Comparison of ENCODE assay signal across 1 cellular context in the genomic region with DNA sequence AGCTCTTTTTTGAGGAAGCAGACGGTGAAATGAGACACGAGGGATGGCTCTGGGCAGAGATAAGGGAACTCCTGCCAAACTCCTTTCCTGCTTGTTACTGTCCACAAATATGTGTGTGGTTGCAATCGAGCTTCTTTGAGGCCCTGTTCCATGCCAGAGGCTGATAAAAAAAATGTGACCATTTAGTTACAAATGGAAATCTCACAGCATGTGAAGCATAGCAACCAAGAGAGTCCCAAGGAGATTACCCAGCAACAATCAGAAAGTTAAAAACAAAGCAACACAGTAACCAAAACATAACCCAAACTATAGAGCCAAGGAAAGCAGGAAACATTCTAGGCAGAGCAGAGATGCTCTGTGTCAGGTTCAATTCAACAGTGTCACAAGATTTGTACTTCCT.
TF ChIP-seq lines count a peak whose summit lies in the region.

No MANE protein-coding gene starts in this region.

TF ChIP-seq in IMR-90, 13 proteins besides CTCF, POLR2A, EP300 and RAD21:
- TF ChIP-seq, protein P1, sequence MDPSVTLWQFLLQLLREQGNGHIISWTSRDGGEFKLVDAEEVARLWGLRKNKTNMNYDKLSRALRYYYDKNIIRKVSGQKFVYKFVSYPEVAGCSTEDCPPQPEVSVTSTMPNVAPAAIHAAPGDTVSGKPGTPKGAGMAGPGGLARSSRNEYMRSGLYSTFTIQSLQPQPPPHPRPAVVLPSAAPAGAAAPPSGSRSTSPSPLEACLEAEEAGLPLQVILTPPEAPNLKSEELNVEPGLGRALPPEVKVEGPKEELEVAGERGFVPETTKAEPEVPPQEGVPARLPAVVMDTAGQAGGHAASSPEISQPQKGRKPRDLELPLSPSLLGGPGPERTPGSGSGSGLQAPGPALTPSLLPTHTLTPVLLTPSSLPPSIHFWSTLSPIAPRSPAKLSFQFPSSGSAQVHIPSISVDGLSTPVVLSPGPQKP (IDR thresholded peaks at IDR 0.05; ENCODE audit: borderline replicate concordance, low read depth, low read length), result no peak
- no peak for TF ChIP-seq MAZ (IDR thresholded peaks at IDR 0.05; ENCODE audit: borderline replicate concordance, low read depth, low read length)
- no peak for TF ChIP-seq NFE2L2 (IDR thresholded peaks at IDR 0.05; ENCODE audit: low read depth, low read length)
- no peak for TF ChIP-seq SMC3 (IDR thresholded peaks at IDR 0.05; ENCODE audit: low read depth, low read length)
- TF ChIP-seq, protein P2, sequence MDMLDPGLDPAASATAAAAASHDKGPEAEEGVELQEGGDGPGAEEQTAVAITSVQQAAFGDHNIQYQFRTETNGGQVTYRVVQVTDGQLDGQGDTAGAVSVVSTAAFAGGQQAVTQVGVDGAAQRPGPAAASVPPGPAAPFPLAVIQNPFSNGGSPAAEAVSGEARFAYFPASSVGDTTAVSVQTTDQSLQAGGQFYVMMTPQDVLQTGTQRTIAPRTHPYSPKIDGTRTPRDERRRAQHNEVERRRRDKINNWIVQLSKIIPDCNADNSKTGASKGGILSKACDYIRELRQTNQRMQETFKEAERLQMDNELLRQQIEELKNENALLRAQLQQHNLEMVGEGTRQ (IDR thresholded peaks at IDR 0.05; ENCODE audit: low read depth, low read length), result no peak
- TF ChIP-seq BHLHE40 (IDR thresholded peaks at IDR 0.05; ENCODE audit: low read depth, low read length), result no peak
- no peak for TF ChIP-seq RFX5 (IDR thresholded peaks at IDR 0.05; ENCODE audit: low read depth, low read length)
- no peak for TF ChIP-seq FOS (IDR thresholded peaks at IDR 0.05; ENCODE audit: low read depth, low read length)
- TF ChIP-seq CEBPB (IDR thresholded peaks at IDR 0.05; ENCODE audit: low read depth, low read length), result no peak
- no peak for TF ChIP-seq MXI1 (IDR thresholded peaks at IDR 0.05; ENCODE audit: borderline replicate concordance, low read depth, low read length)
- TF ChIP-seq CHD1 (IDR thresholded peaks at IDR 0.05; ENCODE audit: low read depth, low read length), result no peak
- no peak for TF ChIP-seq RCOR1 (IDR thresholded peaks at IDR 0.05; ENCODE audit: insufficient replicate concordance, low read length)
- TF ChIP-seq MAFK (IDR thresholded peaks at IDR 0.05; ENCODE audit: low read depth, low read length), result no peak
TF ChIP-seq in IMR-90: peak in this region for 0.
